9 cellular contexts compared by ENCODE assay signal in genomic region chr14:69400154-69400553, GRCh38. TPM values are rescaled to one million over a fixed set of nuclear protein-coding genes. Genes with fewer than 3 reads are reported as not detected.
DNase-seq lines count a peak whose midpoint lies in the region; ATAC-seq, FAIRE-seq and TF ChIP-seq lines count a peak whose summit lies in the region.
"Had no signal": no experiment of that assay in that cellular context is flagged by ENCODE, and none has a peak within 500 bp of the region (broad histone marks: within the 10 kb centered on the region; RNA-seq: fewer than 3 reads in every experiment).

No MANE protein-coding gene starts in this region.

- H3K4me3 Mint-ChIP-seq in activated naive CD8-positive, alpha-beta T cell treated with anti-CD3 and anti-CD28 coated beads, Interleukin-2, amount 10 ng/mL, durations not matched to agents 7 days and 5 days, result peak overlapping the region; percentile 99
- peak overlapping the region; percentile 99 for H3K4me3 Mint-ChIP-seq in type B pancreatic cell

- peak overlapping the region; percentile 100 for H3K27ac Mint-ChIP-seq in activated naive CD8-positive, alpha-beta T cell treated with anti-CD3 and anti-CD28 coated beads, Interleukin-2, amount 10 ng/mL, durations not matched to agents 7 days and 5 days
- H3K27ac Mint-ChIP-seq in type B pancreatic cell, result peak overlapping the region; percentile 27

- POLR2A ChIA-PET in activated naive CD8-positive, alpha-beta T cell treated with anti-CD3 and anti-CD28 coated beads, Interleukin-2, amount 10 ng/mL, durations not matched to agents 7 days and 5 days (lab: Charles Lee), result no interaction called here

- intact Hi-C loops in heart right ventricle (cut with DNase I) (no loop called here), cardiac septum (cut with DNase I) (no loop called here), kidney (cut with DNase I) (no loop called here)

- no peaks in the 10 kb centered on the region for H3K27me3 ChIP-seq in heart right ventricle

- peaks cover 0 to 18% (median 10%) of the 10 kb centered on the region in 9 donors for H3K36me3 ChIP-seq in heart right ventricle
- peaks cover 7 to 9% of the 10 kb centered on the region in 2 donors for H3K36me3 ChIP-seq in kidney (ENCODE audit: control insufficient read depth in 1 of 2, insufficient read depth in 2 of 2, low read length in 2 of 2)

- H3K36me3 Mint-ChIP-seq in activated naive CD8-positive, alpha-beta T cell treated with anti-CD3 and anti-CD28 coated beads, Interleukin-2, amount 10 ng/mL, durations not matched to agents 7 days and 5 days, result peaks cover 29% of the 10 kb centered on the region
- H3K36me3 Mint-ChIP-seq in type B pancreatic cell, result peaks cover 17% of the 10 kb centered on the region

- DNase-seq in heart right ventricle (no peak), cardiac septum (ENCODE audit: low spot score) (no peak), kidney (no peak), type B pancreatic cell (ENCODE audit: extremely low spot score, unreplicated experiment) (no peak), GF-D8 (lab: John Stamatoyannopoulos, UW) (no peak)
- no peak for DNase-seq in activated naive CD8-positive, alpha-beta T cell treated with anti-CD3 and anti-CD28 coated beads, Interleukin-2, amount 10 ng/mL, durations not matched to agents 7 days and 5 days
- DNase-seq: KG1 had no signal

- H3K4me1 ChIP-seq in heart right ventricle, result peaks cover 17 to 61% (median 49%) of the 10 kb centered on the region in 9 donors
- peaks cover 4 to 16% of the 10 kb centered on the region in 2 donors for H3K4me1 ChIP-seq in kidney (ENCODE audit: control insufficient read depth in 1 of 2, insufficient read depth in 1 of 2, low read depth in 1 of 2, low read length in 2 of 2)

- H3K27ac ChIP-seq in heart right ventricle (no peak overlapping the region), kidney (ENCODE audit: low read depth in 2 of 2, low read length in 2 of 2) (no peak overlapping the region)

- H3K9me3 ChIP-seq in heart right ventricle (no peaks in the 10 kb centered on the region), kidney (ENCODE audit: control insufficient read depth in 1 of 2, low read length in 2 of 2) (no peaks in the 10 kb centered on the region)

- H3K4me1 Mint-ChIP-seq in activated naive CD8-positive, alpha-beta T cell treated with anti-CD3 and anti-CD28 coated beads, Interleukin-2, amount 10 ng/mL, durations not matched to agents 7 days and 5 days, result peaks cover 46% of the 10 kb centered on the region
- peaks cover 39% of the 10 kb centered on the region for H3K4me1 Mint-ChIP-seq in type B pancreatic cell (ENCODE audit: unreplicated experiment)

- no peak overlapping the region for H3K9ac ChIP-seq in kidney (ENCODE audit: low read length in 2 of 2)

- ATAC-seq in heart right ventricle (no peak), GM21381 (IDR thresholded peaks at IDR 0.05; ENCODE audit: unreplicated experiment) (no peak), GM19455 (IDR thresholded peaks at IDR 0.05; ENCODE audit: unreplicated experiment) (no peak)
- no peak for ATAC-seq in activated naive CD8-positive, alpha-beta T cell treated with anti-CD3 and anti-CD28 coated beads, Interleukin-2, amount 10 ng/mL, durations not matched to agents 7 days and 5 days (ENCODE audit: low read depth)

- no peaks in the 10 kb centered on the region for H3K9me3 Mint-ChIP-seq in activated naive CD8-positive, alpha-beta T cell treated with anti-CD3 and anti-CD28 coated beads, Interleukin-2, amount 10 ng/mL, durations not matched to agents 7 days and 5 days
- H3K9me3 Mint-ChIP-seq in type B pancreatic cell, result no peaks in the 10 kb centered on the region

- WGBS in heart right ventricle, 2 donors, result 81 to 84% methylated on average over 6 of the region's 6 CpGs

- TF ChIP-seq CTCF in heart right ventricle (IDR thresholded peaks at IDR 0.05) (no peak), kidney (IDR thresholded peaks at IDR 0.05; ENCODE audit: borderline replicate concordance, extremely low read depth, insufficient read depth) (no peak), type B pancreatic cell (conservative IDR thresholded peaks at IDR 0.05) (no peak)

- no peaks in the 10 kb centered on the region for H3K27me3 Mint-ChIP-seq in activated naive CD8-positive, alpha-beta T cell treated with anti-CD3 and anti-CD28 coated beads, Interleukin-2, amount 10 ng/mL, durations not matched to agents 7 days and 5 days
- H3K27me3 Mint-ChIP-seq in type B pancreatic cell, result no peaks in the 10 kb centered on the region

- no peak for FAIRE-seq in kidney (lab: Jason Lieb, UNC)

- peak overlapping the region in 7 of 10 donors; percentile 67 to 92 (median 81) for H3K4me3 ChIP-seq in heart right ventricle
- peak overlapping the region; percentile 90 to 92 for H3K4me3 ChIP-seq in kidney (ENCODE audit: low read length in 2 of 2)

RNA-seq across cellular contexts. Expression of gene SLC39A9, which starts 1.7 kb away (rescaled TPM):
- 10 to 100 TPM; 19.3 to 28.3 (median 22.8) TPM for total RNA-seq in heart right ventricle
- 10 to 100 TPM; 11.1 to 13.2 TPM for polyA plus RNA-seq in heart right ventricle
- total RNA-seq in cardiac septum, result 24.4 TPM
- total RNA-seq in activated naive CD8-positive, alpha-beta T cell treated with anti-CD3 and anti-CD28 coated beads, Interleukin-2, amount 10 ng/mL, durations not matched to agents 7 days and 5 days, result 10 to 100 TPM; 39.8 to 40.5 TPM
- 77.7 TPM for total RNA-seq in kidney
- 45.9 TPM for polyA plus RNA-seq in kidney (ENCODE audit: insufficient read depth, low read depth, low replicate concordance)
- total RNA-seq in type B pancreatic cell (ENCODE audit: low replicate concordance), result 60.9 and 74.8 TPM in 2 replicates

RNA-seq across cellular contexts. Expression of gene ERH, which starts 2.1 kb away (rescaled TPM):
- total RNA-seq in heart right ventricle, result 100 to 1,000 TPM; 102 to 151 (median 130) TPM
- polyA plus RNA-seq in heart right ventricle, result 100 to 1,000 TPM; 123 to 142 TPM
- 109 TPM for total RNA-seq in cardiac septum
- 100 to 1,000 TPM; 226 to 233 TPM for total RNA-seq in activated naive CD8-positive, alpha-beta T cell treated with anti-CD3 and anti-CD28 coated beads, Interleukin-2, amount 10 ng/mL, durations not matched to agents 7 days and 5 days
- 168 TPM for total RNA-seq in kidney
- polyA plus RNA-seq in kidney (ENCODE audit: insufficient read depth, low read depth, low replicate concordance), result 193 TPM
- 238 and 308 TPM in 2 replicates for total RNA-seq in type B pancreatic cell (ENCODE audit: low replicate concordance)
